In the genomic region with DNA sequence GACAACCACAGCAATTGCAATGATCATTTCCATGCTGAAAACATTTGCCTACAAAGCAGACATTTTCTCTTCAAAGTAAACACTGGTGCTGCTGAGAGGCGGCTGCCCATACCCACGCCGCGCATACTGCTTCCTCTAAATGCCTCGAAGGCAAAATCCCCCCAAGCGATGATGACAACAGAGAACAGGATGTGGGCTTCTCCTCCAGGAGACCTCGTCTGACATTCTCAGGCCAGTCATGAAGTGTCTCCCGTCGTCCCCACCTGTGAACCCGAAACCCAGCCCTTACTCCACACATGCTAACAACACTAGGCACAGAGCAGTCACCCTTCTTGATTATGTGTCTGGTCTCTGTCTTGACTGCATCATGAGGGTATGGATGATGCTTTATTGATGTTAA, we compare ENCODE assay signal across 10 cellular contexts.
"Had no signal": no experiment of that assay in that cellular context is flagged by ENCODE, and none has a peak within 500 bp of the region (broad histone marks: within the 10 kb centered on the region; RNA-seq: fewer than 3 reads in every experiment).

No MANE protein-coding gene starts in this region.

- ATAC-seq: esophagus mucosa had no signal

- H3K4me1 ChIP-seq: transverse colon had no signal

- H3K4me3 ChIP-seq: pancreas, transverse colon had no signal

- DNase-seq: activated gamma-delta T cell treated with Interleukin-2 at 50 U/mL for 16 hours; activated naive CD8-positive, alpha-beta T cell treated with anti-CD3 and anti-CD28 coated beads, Interleukin-2, amount 10 ng/mL, durations not matched to agents 7 days and 5 days; activated T-cell treated with anti-CD3 and anti-CD28 coated beads, Interleukin-2, amount 50 U/mL, for 48 hours; anterior cingulate cortex; cerebellar nuclear complex; dermis blood vessel endothelial cell; pancreas; substantia nigra; transverse colon had no signal

- H3K9me3 ChIP-seq: pancreas, transverse colon had no signal

- H3K36me3 ChIP-seq: pancreas, transverse colon had no signal

- H3K27ac ChIP-seq: pancreas, transverse colon had no signal

- H3K27me3 ChIP-seq: pancreas, transverse colon had no signal
